10 cellular contexts compared by ENCODE assay signal in the genomic region with DNA sequence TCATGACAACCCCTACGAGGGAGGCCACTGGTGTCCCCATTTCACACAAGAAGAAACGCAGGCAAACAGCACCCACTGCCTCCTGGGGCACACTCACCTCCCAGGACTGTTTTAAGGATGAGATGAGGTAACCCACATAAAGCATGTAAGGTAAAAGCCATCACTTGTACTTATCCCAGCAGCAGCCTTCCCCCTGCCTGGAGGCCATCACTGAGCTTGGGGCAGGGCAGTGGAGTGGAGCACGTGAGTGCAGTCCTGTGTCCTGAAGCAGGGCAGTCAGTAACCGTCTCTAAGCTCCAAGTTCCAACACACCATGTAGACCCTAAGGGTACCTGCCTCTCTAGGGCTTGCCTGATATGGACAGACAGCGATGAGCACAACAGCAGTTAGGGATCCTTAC. TPM values are rescaled to one million over a fixed set of nuclear protein-coding genes. Genes with fewer than 3 reads are reported as not detected.
DNase-seq lines count a peak whose midpoint lies in the region; ATAC-seq and TF ChIP-seq lines count a peak whose summit lies in the region.
"Had no signal": no experiment of that assay in that cellular context is flagged by ENCODE, and none has a peak within 500 bp of the region (broad histone marks: within the 10 kb centered on the region; RNA-seq: fewer than 3 reads in every experiment).

No MANE protein-coding gene starts in this region.

- H3K9me3 ChIP-seq in PC-3 (ENCODE audit: low read length) = no peaks in the 10 kb centered on the region
- no peaks in the 10 kb centered on the region for H3K9me3 ChIP-seq in endodermal cell (ENCODE audit: control insufficient read depth, low read length)

- H3K4me3 Mint-ChIP-seq in activated CD8-positive, alpha-beta memory T cell treated with anti-CD3 and anti-CD28 coated beads, Interleukin-2, amount 10 ng/mL, durations not matched to agents 7 days and 5 days = peak overlapping the region; percentile 63
- peak overlapping the region; percentile 68 for H3K4me3 Mint-ChIP-seq in endodermal cell

- 75 to 76% methylated on average over 4 to 5 of the region's 5 CpGs for WGBS in endodermal cell (ENCODE audit: insufficient coverage in 1 of 2, insufficient read length in 1 of 2), 2 experiments

- TSS peak; percentile 79 for BruUV-seq in PC-3 (replicated peaks; lab: Mats Ljungman, UMichigan)

- peaks cover 16% of the 10 kb centered on the region for H3K4me1 ChIP-seq in PC-3 (ENCODE audit: insufficient read depth, low read length)
- H3K4me1 ChIP-seq in endodermal cell (ENCODE audit: control insufficient read depth, insufficient read depth, low read length) = peaks cover 2% of the 10 kb centered on the region

- H3K36me3 ChIP-seq in PC-3 (ENCODE audit: low read depth, low read length) (peaks cover 9% of the 10 kb centered on the region; the same call in 1 of the 2 replicates), endodermal cell (ENCODE audit: control insufficient read depth, insufficient read depth, low read length) (peaks cover 14% of the 10 kb centered on the region)

- peaks cover 32% of the 10 kb centered on the region for H3K4me1 Mint-ChIP-seq in activated CD8-positive, alpha-beta memory T cell treated with anti-CD3 and anti-CD28 coated beads, Interleukin-2, amount 10 ng/mL, durations not matched to agents 7 days and 5 days
- peaks cover 26% of the 10 kb centered on the region for H3K4me1 Mint-ChIP-seq in endodermal cell

- H3K4me3 ChIP-seq in PC-3 (ENCODE audit: low read length) (peak overlapping the region; percentile 81; the same call in 1 of the 2 replicates), endodermal cell (ENCODE audit: low read length) (peak overlapping the region; percentile 74)

- no peak overlapping the region for H2AFZ ChIP-seq in PC-3 (ENCODE audit: low read length)

- POLR2A ChIA-PET in PC-3 (lab: Charles Lee; ENCODE audit: unreplicated experiment) (no interaction called here), HEK293T (lab: Yijun Ruan, JAX) (no interaction called here)

- no peak for DNase-seq in activated CD8-positive, alpha-beta memory T cell treated with anti-CD3 and anti-CD28 coated beads, Interleukin-2, amount 10 ng/mL, durations not matched to agents 7 days and 5 days
- no peak for DNase-seq in activated CD8-positive, alpha-beta memory T cell treated with anti-CD3 and anti-CD28 coated beads for 24 hours
- DNase-seq in PC-3 = no peak
- DNase-seq in endodermal cell = no peak
- peak; percentile 74 for DNase-seq in posterior vena cava (ENCODE audit: low spot score)
- no peak for DNase-seq in HEK293T (ENCODE audit: extremely low spot score)
- no peak for DNase-seq in inferior parietal cortex (ENCODE audit: extremely low spot score)
- DNase-seq: NCI-H1436 had no signal

- intact Hi-C loops in PC-3 (cut with micrococcal nuclease) = loop anchor here (5.0 kb wide), 1 partner anchor 77 kb away; the partner anchor contains the start of gene ANKLE2
- intact Hi-C loops in posterior vena cava (cut with DNase I) = no loop called here

- no peaks in the 10 kb centered on the region for H3K9me3 Mint-ChIP-seq in activated CD8-positive, alpha-beta memory T cell treated with anti-CD3 and anti-CD28 coated beads, Interleukin-2, amount 10 ng/mL, durations not matched to agents 7 days and 5 days (ENCODE audit: low read depth)
- H3K9me3 Mint-ChIP-seq in endodermal cell = no peaks in the 10 kb centered on the region

- H3K4me2 ChIP-seq in PC-3 (ENCODE audit: low read length) = peak overlapping the region; percentile 88; the same call in 1 of the 2 replicates

- H3K27me3 ChIP-seq in PC-3 (ENCODE audit: low read length) (no peaks in the 10 kb centered on the region), endodermal cell (ENCODE audit: control insufficient read depth, insufficient read depth, low read length, poor library complexity, severe bottlenecking) (no peaks in the 10 kb centered on the region)

- no peak for TF ChIP-seq CTCF in PC-3 (conservative IDR thresholded peaks at IDR 0.05; ENCODE audit: low read depth, low read length)
- no peak for TF ChIP-seq CTCF in endodermal cell (conservative IDR thresholded peaks at IDR 0.05)

- no peaks in the 10 kb centered on the region for H3K9me2 ChIP-seq in PC-3 (replicated peaks; ENCODE audit: low read length)

- peaks cover 16% of the 10 kb centered on the region; the same call in 1 of the 2 replicates for H4K20me1 ChIP-seq in PC-3 (ENCODE audit: low read length)

- peak overlapping the region; percentile 5 for H3K27ac Mint-ChIP-seq in activated CD8-positive, alpha-beta memory T cell treated with anti-CD3 and anti-CD28 coated beads, Interleukin-2, amount 10 ng/mL, durations not matched to agents 7 days and 5 days
- peak overlapping the region; percentile 39 for H3K27ac Mint-ChIP-seq in endodermal cell

- H3F3A ChIP-seq in PC-3 (ENCODE audit: low read length, unreplicated experiment) = no peaks in the 10 kb centered on the region

- H3K9ac ChIP-seq in PC-3 (ENCODE audit: low read length) (no peak overlapping the region), endodermal cell (ENCODE audit: extremely low read depth, low read length, poor library complexity, severe bottlenecking) (no peak overlapping the region)

- peaks cover 31% of the 10 kb centered on the region for H3K36me3 Mint-ChIP-seq in activated CD8-positive, alpha-beta memory T cell treated with anti-CD3 and anti-CD28 coated beads, Interleukin-2, amount 10 ng/mL, durations not matched to agents 7 days and 5 days
- H3K36me3 Mint-ChIP-seq in endodermal cell (ENCODE audit: low read depth) = peaks cover 25% of the 10 kb centered on the region

- CTCF ChIA-PET in activated CD8-positive, alpha-beta memory T cell treated with anti-CD3 and anti-CD28 coated beads, Interleukin-2, amount 10 ng/mL, durations not matched to agents 7 days and 5 days (lab: Charles Lee) = interaction anchor here (0.9 to 1.2 kb wide), 3 partner anchors 28 to 71 kb away, joined by 3 read pairs; no protein-coding TSS in a partner anchor
- CTCF ChIA-PET in PC-3 (lab: Charles Lee) = no interaction called here
- CTCF ChIA-PET in HEK293T (lab: Yijun Ruan, JAX) = no interaction called here

- ATAC-seq in activated CD8-positive, alpha-beta memory T cell treated with anti-CD3 and anti-CD28 coated beads, Interleukin-2, amount 10 ng/mL, durations not matched to agents 7 days and 5 days = no peak
- no peak for ATAC-seq in PC-3
- no peak for ATAC-seq in GM21619 (IDR thresholded peaks at IDR 0.05; ENCODE audit: unreplicated experiment)

- H3K79me2 ChIP-seq in PC-3 (ENCODE audit: low read length) = peaks cover 50% of the 10 kb centered on the region

- H3K27ac ChIP-seq in PC-3 (ENCODE audit: low read length) (no peak overlapping the region), endodermal cell (ENCODE audit: low read depth, low read length) (no peak overlapping the region)
- H3K27ac ChIP-seq: coronary artery had no signal

- no peaks in the 10 kb centered on the region for H3K27me3 Mint-ChIP-seq in activated CD8-positive, alpha-beta memory T cell treated with anti-CD3 and anti-CD28 coated beads, Interleukin-2, amount 10 ng/mL, durations not matched to agents 7 days and 5 days
- H3K27me3 Mint-ChIP-seq in endodermal cell (ENCODE audit: insufficient read depth) = peaks cover 9% of the 10 kb centered on the region

TF ChIP-seq in HEK293T, 16 proteins besides CTCF, POLR2A, EP300 and RAD21:
- TF ChIP-seq PKNOX1 (IDR thresholded peaks at IDR 0.05) (no peak), L3MBTL2 (conservative IDR thresholded peaks at IDR 0.05) (no peak), CTBP1 (IDR thresholded peaks at IDR 0.05; ENCODE audit: borderline replicate concordance) (no peak), SP1 (IDR thresholded peaks at IDR 0.05) (no peak), LEF1 (IDR thresholded peaks at IDR 0.05; ENCODE audit: borderline replicate concordance) (no peak), ELF4 (IDR thresholded peaks at IDR 0.05) (no peak), FOXK2 (IDR thresholded peaks at IDR 0.05) (no peak), HDGF (IDR thresholded peaks at IDR 0.05; ENCODE audit: borderline replicate concordance) (no peak), ZNF384 (IDR thresholded peaks at IDR 0.05) (no peak), NFRKB (IDR thresholded peaks at IDR 0.05) (no peak), FOXM1 (IDR thresholded peaks at IDR 0.05; ENCODE audit: borderline replicate concordance) (no peak), ARNT (IDR thresholded peaks at IDR 0.05) (no peak), TARDBP (IDR thresholded peaks at IDR 0.05) (no peak), FOXA1 (IDR thresholded peaks at IDR 0.05) (no peak), SUZ12 (IDR thresholded peaks at IDR 0.05) (no peak), BHLHE40 (IDR thresholded peaks at IDR 0.05; ENCODE audit: borderline replicate concordance) (no peak)

RNA-seq across cellular contexts. Expression of gene POLE, which starts 1.7 kb away (rescaled TPM):
- 100 to 1,000 TPM; 170 to 221 TPM for total RNA-seq in activated CD8-positive, alpha-beta memory T cell treated with anti-CD3 and anti-CD28 coated beads, Interleukin-2, amount 10 ng/mL, durations not matched to agents 7 days and 5 days
- total RNA-seq in PC-3 (2014; rRNA removed) (91.7 and 96.1 TPM in 2 replicates), endodermal cell (100 to 1,000 TPM; 165 to 212 TPM), posterior vena cava (10 to 100 TPM; 16.6 to 21.2 TPM)
- 85.3 TPM for polyA plus RNA-seq in endodermal cell (2013, experiment 1 of 2)
- polyA plus RNA-seq in endodermal cell (2013, experiment 2 of 2) = 81.7 TPM

RNA-seq across cellular contexts. Expression of gene PXMP2, which starts 2.0 kb away (rescaled TPM):
- total RNA-seq in activated CD8-positive, alpha-beta memory T cell treated with anti-CD3 and anti-CD28 coated beads, Interleukin-2, amount 10 ng/mL, durations not matched to agents 7 days and 5 days = 10 to 100 TPM; 23.3 to 26.0 TPM
- total RNA-seq in PC-3 (2014; rRNA removed) (38.6 and 42.7 TPM in 2 replicates), endodermal cell (10 to 100 TPM; 26.7 to 27.0 TPM), posterior vena cava (1 to 10 TPM; 7.1 to 9.5 TPM)
- polyA plus RNA-seq in endodermal cell (2013, experiment 1 of 2) = 19.2 TPM
- polyA plus RNA-seq in endodermal cell (2013, experiment 2 of 2) = 22.2 TPM

RNA-seq across cellular contexts. Expression of gene PGAM5, which starts 25.2 kb away (rescaled TPM):
- total RNA-seq in activated CD8-positive, alpha-beta memory T cell treated with anti-CD3 and anti-CD28 coated beads, Interleukin-2, amount 10 ng/mL, durations not matched to agents 7 days and 5 days = 10 to 100 TPM; 59.6 to 70.1 TPM
- total RNA-seq in PC-3 (2014; rRNA removed) (135 and 158 TPM in 2 replicates), endodermal cell (10 to 100 TPM; 60.2 to 64.3 TPM), posterior vena cava (10 to 100 TPM; 20.0 to 24.2 TPM)
- polyA plus RNA-seq in endodermal cell (2013, experiment 1 of 2) = 34.9 TPM
- 37.3 TPM for polyA plus RNA-seq in endodermal cell (2013, experiment 2 of 2)
